9 cellular contexts compared by ENCODE assay signal in genomic region chr11:83054904-83055380, GRCh38. TPM values are rescaled to one million over a fixed set of nuclear protein-coding genes. Genes with fewer than 3 reads are reported as not detected.
DNase-seq lines count a peak whose midpoint lies in the region; ATAC-seq and TF ChIP-seq lines count a peak whose summit lies in the region.
"Had no signal": no experiment of that assay in that cellular context is flagged by ENCODE, and none has a peak within 500 bp of the region (broad histone marks: within the 10 kb centered on the region; RNA-seq: fewer than 3 reads in every experiment).

No MANE protein-coding gene starts in this region.

- H3K4me1 ChIP-seq in lower lobe of right lung, result peaks cover 24% of the 10 kb centered on the region
- H3K4me1 ChIP-seq in adrenal gland (replicated peaks in 1 of 2), result peaks cover 19 to 45% of the 10 kb centered on the region in 2 donors
- no peaks in the 10 kb centered on the region for H3K4me1 ChIP-seq in neuronal stem cell (ENCODE audit: control insufficient read depth in 2 of 2, insufficient read depth in 1 of 2, low read depth in 1 of 2, low read length in 2 of 2)

- no peak overlapping the region for H2BK120ac ChIP-seq in neuronal stem cell (ENCODE audit: low read depth, low read length)

- no peak for TF ChIP-seq CTCF in lower lobe of right lung (IDR thresholded peaks at IDR 0.05)
- no peak for TF ChIP-seq CTCF in adrenal gland (IDR thresholded peaks at IDR 0.05)

- no peak for TF ChIP-seq POLR2A in adrenal gland (IDR thresholded peaks at IDR 0.05)

- no peaks in the 10 kb centered on the region for H3K79me1 ChIP-seq in neuronal stem cell (ENCODE audit: low read depth, low read length)

- H3K27ac ChIP-seq in lower lobe of right lung, result no peak overlapping the region
- peak overlapping the region in 1 of 5 donors; percentile 3 for H3K27ac ChIP-seq in adrenal gland
- no peak overlapping the region for H3K27ac ChIP-seq in neuronal stem cell (replicated peaks; ENCODE audit: low read length)

- H3K27ac Mint-ChIP-seq in activated T-cell treated with anti-CD3 and anti-CD28 coated beads, Interleukin-2, amount 50 U/mL, for 72 hours, result no peak overlapping the region
- H3K27ac Mint-ChIP-seq: dendritic cell treated with granulocyte-macrophage colony-stimulating factor and Interleukin-4, amounts not matched to agents 40 ng/mL and 50 ng/mL, for 4 days had no signal

- no peak overlapping the region for H2BK5ac ChIP-seq in neuronal stem cell (ENCODE audit: low read length)

- no peak overlapping the region for H3K14ac ChIP-seq in neuronal stem cell (ENCODE audit: low read length)

- WGBS in adrenal gland, 4 donors, result 84 to 100% (median 97%) methylated on average over 3 of the region's 3 CpGs
- WGBS in neuronal stem cell (ENCODE audit: extremely low coverage in 2 of 2, insufficient read length in 2 of 2, insufficient replicate concordance in 1 of 2), 2 donors, result no CpG with 5 or more reads among the region's 3 CpGs

- no peaks in the 10 kb centered on the region for H3K27me3 Mint-ChIP-seq in activated T-cell treated with anti-CD3 and anti-CD28 coated beads, Interleukin-2, amount 50 U/mL, for 72 hours (ENCODE audit: low read depth)

- intact Hi-C loops in lower lobe of right lung (cut with DNase I) (loop anchor here (10.0 kb wide), 1 partner anchor 130 kb away; no protein-coding TSS in a partner anchor), adrenal gland (cut with DNase I) (no loop called here)

- H2AK5ac ChIP-seq in neuronal stem cell (ENCODE audit: low read depth, low read length), result no peak overlapping the region

- no peak overlapping the region for H3K23ac ChIP-seq in neuronal stem cell (ENCODE audit: low read depth, low read length, poor library complexity)

- no peak overlapping the region for H4K91ac ChIP-seq in neuronal stem cell (ENCODE audit: low read depth, low read length, poor library complexity)

- no peak overlapping the region for H4K8ac ChIP-seq in neuronal stem cell (ENCODE audit: low read depth, low read length)

- H3K18ac ChIP-seq in neuronal stem cell (ENCODE audit: low read length), result no peak overlapping the region

- H3K9ac ChIP-seq in neuronal stem cell (ENCODE audit: low read depth, low read length, poor library complexity), result no peak overlapping the region

- H3K4me2 ChIP-seq in neuronal stem cell (ENCODE audit: insufficient read depth, low read length, poor library complexity, severe bottlenecking), result no peak overlapping the region

- ATAC-seq in GM18907 (IDR thresholded peaks at IDR 0.05; ENCODE audit: unreplicated experiment), result peak; percentile 64
- ATAC-seq in HG02970 (IDR thresholded peaks at IDR 0.05; ENCODE audit: low FRiP score, unreplicated experiment), result peak; percentile 42
- peak; percentile 71 to 77 for ATAC-seq in lower lobe of right lung
- no peak for ATAC-seq in activated T-cell treated with anti-CD3 and anti-CD28 coated beads, Interleukin-2, amount 50 U/mL, for 72 hours (replicated peaks in 1 of 2)
- ATAC-seq in HG02623 (IDR thresholded peaks at IDR 0.05; ENCODE audit: unreplicated experiment), result no peak

- no peaks in the 10 kb centered on the region for H3K36me3 ChIP-seq in lower lobe of right lung
- no peaks in the 10 kb centered on the region for H3K36me3 ChIP-seq in adrenal gland (replicated peaks in 1 of 2)
- no peaks in the 10 kb centered on the region for H3K36me3 ChIP-seq in neuronal stem cell (replicated peaks in 1 of 2; ENCODE audit: control insufficient read depth in 2 of 2, insufficient read depth in 2 of 2, low read length in 2 of 2)

- H3K4ac ChIP-seq in neuronal stem cell (ENCODE audit: low read length), result no peak overlapping the region

- peaks cover 0 to 3% of the 10 kb centered on the region in 2 donors for H3K9me3 Mint-ChIP-seq in activated T-cell treated with anti-CD3 and anti-CD28 coated beads, Interleukin-2, amount 50 U/mL, for 72 hours
- H3K9me3 Mint-ChIP-seq: dendritic cell treated with granulocyte-macrophage colony-stimulating factor and Interleukin-4, amounts not matched to agents 40 ng/mL and 50 ng/mL, for 4 days had no signal

- no peaks in the 10 kb centered on the region for H3K9me3 ChIP-seq in lower lobe of right lung
- no peaks in the 10 kb centered on the region for H3K9me3 ChIP-seq in adrenal gland (replicated peaks in 1 of 3)
- no peaks in the 10 kb centered on the region for H3K9me3 ChIP-seq in neuronal stem cell (replicated peaks in 1 of 2; ENCODE audit: control insufficient read depth in 2 of 2, insufficient read depth in 1 of 2, low read depth in 1 of 2, low read length in 2 of 2)

- H3K36me3 Mint-ChIP-seq in activated T-cell treated with anti-CD3 and anti-CD28 coated beads, Interleukin-2, amount 50 U/mL, for 72 hours (ENCODE audit: insufficient read depth in 2 of 2), result peaks cover 8 to 16% of the 10 kb centered on the region in 2 donors

- H3K4me3 Mint-ChIP-seq in activated T-cell treated with anti-CD3 and anti-CD28 coated beads, Interleukin-2, amount 50 U/mL, for 72 hours, result no peak overlapping the region
- H3K4me3 Mint-ChIP-seq: dendritic cell treated with granulocyte-macrophage colony-stimulating factor and Interleukin-4, amounts not matched to agents 40 ng/mL and 50 ng/mL, for 4 days had no signal

- H2AFZ ChIP-seq in neuronal stem cell (ENCODE audit: low read length), result no peak overlapping the region

- H3K27me3 ChIP-seq in lower lobe of right lung (ENCODE audit: low read depth), result no peaks in the 10 kb centered on the region
- H3K27me3 ChIP-seq in adrenal gland, result no peaks in the 10 kb centered on the region
- H3K27me3 ChIP-seq in neuronal stem cell (ENCODE audit: control insufficient read depth in 3 of 3, insufficient read depth in 3 of 3, low read depth in 1 of 3, low read length in 3 of 3), result no peaks in the 10 kb centered on the region

- H2BK15ac ChIP-seq in neuronal stem cell (ENCODE audit: low read length), result no peak overlapping the region

- no peak overlapping the region for H3K4me3 ChIP-seq in lower lobe of right lung
- H3K4me3 ChIP-seq in adrenal gland, result no peak overlapping the region
- no peak overlapping the region for H3K4me3 ChIP-seq in neuronal stem cell (ENCODE audit: low read length in 2 of 2)

- H2BK12ac ChIP-seq in neuronal stem cell (ENCODE audit: low read length), result no peak overlapping the region

- DNase-seq in NCI-H510A treated with DMSO at 0.1 percent for 48 hours (lab: John Stamatoyannopoulos, UW), result peak; percentile 97
- DNase-seq in lower lobe of right lung, result no peak
- DNase-seq in adrenal gland, result no peak
- no peak for DNase-seq in activated T-cell treated with anti-CD3 and anti-CD28 coated beads, Interleukin-2, amount 50 U/mL, for 72 hours
- DNase-seq in neuronal stem cell (ENCODE audit: low spot score), result no peak

- H3K4me1 Mint-ChIP-seq in activated T-cell treated with anti-CD3 and anti-CD28 coated beads, Interleukin-2, amount 50 U/mL, for 72 hours (ENCODE audit: low read depth), result peaks cover 86% of the 10 kb centered on the region

RNA-seq across cellular contexts. Expression of gene RAB30, which starts 16.8 kb away (rescaled TPM):
- total RNA-seq in lower lobe of right lung (15.5 TPM), adrenal gland (10 to 100 TPM; 24.5 to 69.4 (median 43.1) TPM)
- 10 to 100 TPM in 1 of 3 donors, 1 to 10 TPM in 2; 5.1 to 55.4 (median 5.4) TPM for polyA plus RNA-seq in adrenal gland
- 10 to 100 TPM; 15.3 to 19.0 TPM for total RNA-seq in activated T-cell treated with anti-CD3 and anti-CD28 coated beads, Interleukin-2, amount 50 U/mL, for 72 hours
- polyA plus RNA-seq in neuronal stem cell (2013, experiment 1 of 2), result 2.9 TPM
- polyA plus RNA-seq in neuronal stem cell (2013, experiment 2 of 2), result 2.9 TPM

Comparison
In these comparisons a context has a peak if more than half of its experiments do, and no peak if none do; other contexts are left out.
1. ATAC-seq: peak in GM18907 (single experiment), HG02970 (single experiment) and lower lobe of right lung (2 of 2); none in activated T-cell treated with anti-CD3 and anti-CD28 coated beads, Interleukin-2, amount 50 U/mL, for 72 hours (0 of 2) and HG02623 (single experiment).